In the genomic region with DNA sequence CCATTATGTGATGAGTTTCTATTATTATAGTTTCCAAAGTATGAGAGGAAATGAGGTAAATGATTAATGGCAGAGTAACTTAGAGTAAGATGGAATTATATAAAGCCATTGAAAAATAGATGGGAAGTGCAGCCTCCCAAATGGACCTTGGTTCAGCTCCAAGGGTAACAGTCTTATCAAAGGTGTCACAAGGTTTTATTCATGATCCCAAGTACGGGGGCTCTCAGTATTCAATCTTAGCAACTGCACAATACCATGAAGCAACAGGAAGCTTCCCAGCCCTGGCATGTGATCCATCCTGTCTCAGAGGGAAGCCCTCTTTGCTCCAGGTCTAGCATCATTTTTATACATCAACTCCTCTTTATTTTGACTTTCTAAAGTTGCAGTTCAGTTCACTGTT, we compare ENCODE assay signal across 16 cellular contexts.
DNase-seq lines count a peak whose midpoint lies in the region; ATAC-seq, FAIRE-seq and TF ChIP-seq lines count a peak whose summit lies in the region.
"Had no signal": no experiment of that assay in that cellular context is flagged by ENCODE, and none has a peak within 500 bp of the region (broad histone marks: within the 10 kb centered on the region; RNA-seq: fewer than 3 reads in every experiment).

No MANE protein-coding gene starts in this region.

- H3K4me1 ChIP-seq in mammary epithelial cell (ENCODE audit: insufficient read depth, low read length) (no peaks in the 10 kb centered on the region), breast epithelium (no peaks in the 10 kb centered on the region)
- H3K4me1 ChIP-seq in CD8-positive, alpha-beta memory T cell (ENCODE audit: insufficient read depth, low read length): no peaks in the 10 kb centered on the region
- H3K4me1 ChIP-seq: Caco-2, HAP-1 had no signal

- peaks cover 4% of the 10 kb centered on the region for H3K27me3 Mint-ChIP-seq in mesothelial cell of epicardium (ENCODE audit: low read depth)
- H3K27me3 Mint-ChIP-seq in CD8-positive, alpha-beta memory T cell: no peaks in the 10 kb centered on the region

- H3K9me3 ChIP-seq in mammary epithelial cell (replicated peaks; ENCODE audit: insufficient read depth, low read length): no peaks in the 10 kb centered on the region
- H3K9me3 ChIP-seq in breast epithelium: no peaks in the 10 kb centered on the region
- no peaks in the 10 kb centered on the region for H3K9me3 ChIP-seq in CD8-positive, alpha-beta memory T cell (ENCODE audit: low read length)
- H3K9me3 ChIP-seq: Caco-2, HAP-1 had no signal

- no peaks in the 10 kb centered on the region for H3K36me3 ChIP-seq in mammary epithelial cell (ENCODE audit: insufficient read depth, low read length)
- no peaks in the 10 kb centered on the region for H3K36me3 ChIP-seq in breast epithelium
- H3K36me3 ChIP-seq in CD8-positive, alpha-beta memory T cell (ENCODE audit: insufficient read depth, low read length): no peaks in the 10 kb centered on the region
- H3K36me3 ChIP-seq: HAP-1 had no signal

- DNase-seq in mammary epithelial cell (no peak), breast epithelium (ENCODE audit: low spot score in 2 of 2) (no peak), glomerular visceral epithelial cell (ENCODE audit: extremely low spot score) (peak; percentile 20), mesothelial cell of epicardium (ENCODE audit: low spot score in 2 of 2, unreplicated experiment in 2 of 2) (no peak), NCI-H524 treated with DMSO at 0.1 percent for 48 hours (lab: John Stamatoyannopoulos, UW) (no peak), H54 (ENCODE audit: insufficient read length, low spot score) (no peak), omental fat pad (ENCODE audit: low spot score) (no peak)
- DNase-seq in CD8-positive, alpha-beta memory T cell: no peak
- DNase-seq: Caco-2; CD8-positive, alpha-beta T cell; DMS53; GF-D8; GOT3 had no signal

- H2AFZ ChIP-seq in mammary epithelial cell (ENCODE audit: low read depth, low read length): peak overlapping the region; percentile 67

- H3K36me3 Mint-ChIP-seq in mesothelial cell of epicardium: no peaks in the 10 kb centered on the region
- H3K36me3 Mint-ChIP-seq in CD8-positive, alpha-beta memory T cell: no peaks in the 10 kb centered on the region
- H3K36me3 Mint-ChIP-seq: CD14-positive monocyte; CD8-positive, alpha-beta T cell had no signal

- H3K4me3 ChIP-seq in mammary epithelial cell (replicated peaks in 1 of 3; ENCODE audit: insufficient read depth in 1 of 3, low read depth in 2 of 3, low read length in 3 of 3) (no peak overlapping the region), breast epithelium (no peak overlapping the region)
- no peak overlapping the region for H3K4me3 ChIP-seq in CD8-positive, alpha-beta memory T cell (ENCODE audit: low read length)
- H3K4me3 ChIP-seq: HAP-1 had no signal

- H3K4me2 ChIP-seq in mammary epithelial cell (ENCODE audit: insufficient read depth, low read depth, low read length): no peak overlapping the region

- in situ Hi-C loops in mammary epithelial cell (cut with MboI; ENCODE audit: low sequenced_read_pairs in 2 of 2): no loop called here

- H3K9me3 Mint-ChIP-seq in mesothelial cell of epicardium: peaks cover 4% of the 10 kb centered on the region
- H3K9me3 Mint-ChIP-seq in CD8-positive, alpha-beta memory T cell: peaks cover 2 to 11% (median 3%) of the 10 kb centered on the region in 5 donors

- no peaks in the 10 kb centered on the region for H3K79me2 ChIP-seq in mammary epithelial cell (ENCODE audit: insufficient read depth, low read length)

- no TSS peak for BruUV-seq in mammary epithelial cell (replicated peaks; lab: Mats Ljungman, UMichigan)

- intact Hi-C loops in mammary epithelial cell (cut with micrococcal nuclease): no loop called here
- intact Hi-C loops in breast epithelium (cut with DNase I; ENCODE audit: low total_unique reads): no loop called here

- H3K27me3 ChIP-seq in mammary epithelial cell (ENCODE audit: insufficient read depth, low read length) (no peaks in the 10 kb centered on the region), breast epithelium (no peaks in the 10 kb centered on the region)
- no peaks in the 10 kb centered on the region for H3K27me3 ChIP-seq in CD8-positive, alpha-beta memory T cell (ENCODE audit: insufficient read depth, low read length, poor library complexity, severe bottlenecking)

- CTCF ChIA-PET in mammary epithelial cell (lab: Charles Lee; ENCODE audit: low non-redundant PET): interaction anchor here (0.6 kb wide), 1 partner anchor 83 kb away, joined by 3 read pairs; no protein-coding TSS in a partner anchor
- CTCF ChIA-PET in CD8-positive, alpha-beta memory T cell (lab: Charles Lee): no interaction called here

- TF ChIP-seq POLR2A in breast epithelium (IDR thresholded peaks at IDR 0.05) (no peak), H54 (IDR thresholded peaks at IDR 0.05; ENCODE audit: low read depth, low read length) (no peak)

- peaks cover 47% of the 10 kb centered on the region for H3K4me1 Mint-ChIP-seq in mesothelial cell of epicardium
- no peaks in the 10 kb centered on the region for H3K4me1 Mint-ChIP-seq in CD8-positive, alpha-beta memory T cell
- H3K4me1 Mint-ChIP-seq: CD14-positive monocyte had no signal

- no peaks in the 10 kb centered on the region for H4K20me1 ChIP-seq in mammary epithelial cell (ENCODE audit: insufficient read depth, low read length)

- WGBS in mammary epithelial cell (ENCODE audit: low coverage, missing lambda C conversion rate): 33% methylated on average over 1 of the region's 1 CpG

- POLR2A ChIA-PET in CD8-positive, alpha-beta memory T cell (lab: Charles Lee): no interaction called here

- no peak overlapping the region for H3K4me3 Mint-ChIP-seq in mesothelial cell of epicardium
- H3K4me3 Mint-ChIP-seq in CD8-positive, alpha-beta memory T cell: no peak overlapping the region
- H3K4me3 Mint-ChIP-seq: CD14-positive monocyte; CD8-positive, alpha-beta T cell had no signal

- H3K27ac Mint-ChIP-seq in mesothelial cell of epicardium: peak overlapping the region; percentile 74
- H3K27ac Mint-ChIP-seq in CD8-positive, alpha-beta memory T cell: no peak overlapping the region
- H3K27ac Mint-ChIP-seq: CD14-positive monocyte; CD8-positive, alpha-beta T cell had no signal

- no peak overlapping the region for H3K9ac ChIP-seq in mammary epithelial cell (ENCODE audit: insufficient read depth, low read length)

- ATAC-seq in omental fat pad (ENCODE audit: low FRiP score): no peak
- ATAC-seq: CD8-positive, alpha-beta T cell had no signal

- H3K27ac ChIP-seq in mammary epithelial cell (ENCODE audit: insufficient read depth, low read depth, low read length) (no peak overlapping the region), breast epithelium (no peak overlapping the region)
- H3K27ac ChIP-seq in CD8-positive, alpha-beta memory T cell (ENCODE audit: low read depth, low read length): no peak overlapping the region
- H3K27ac ChIP-seq: 22Rv1 had no signal

- dilution Hi-C loops in mammary epithelial cell (cut with HindIII; ENCODE audit: low sequenced_read_pairs): no loop called here

- FAIRE-seq in H54 (lab: Jason Lieb, UNC): no peak

- no peak for TF ChIP-seq CTCF in mammary epithelial cell (conservative IDR thresholded peaks at IDR 0.05 in 1 of 2, IDR thresholded peaks at IDR 0.05 in 1 of 2; ENCODE audit: extremely low read depth in 1 of 2, insufficient read depth in 1 of 2, low read depth in 1 of 2, low read length in 2 of 2)
- no peak for TF ChIP-seq CTCF in breast epithelium (IDR thresholded peaks at IDR 0.05)
- TF ChIP-seq CTCF in mesothelial cell of epicardium (IDR thresholded peaks at IDR 0.05; ENCODE audit: unreplicated experiment): no peak
- no peak for TF ChIP-seq CTCF in omental fat pad (IDR thresholded peaks at IDR 0.05)
